ENCODE assay signal across 2 cellular contexts in genomic region chr2:235026137-235026536, GRCh38.
TF ChIP-seq lines count a peak whose summit lies in the region.

No MANE protein-coding gene starts in this region.

TF ChIP-seq in GM23338, 12 proteins besides CTCF, POLR2A, EP300 and RAD21 (continued from another document):
- TF ChIP-seq REST (IDR thresholded peaks at IDR 0.05; ENCODE audit: unreplicated experiment) (no peak), STAT1 (IDR thresholded peaks at IDR 0.05; ENCODE audit: unreplicated experiment) (no peak), ZNF114 (CRISPR knock-in tag; IDR thresholded peaks at IDR 0.05) (no peak), ETS1 (IDR thresholded peaks at IDR 0.05) (no peak), POLR2AphosphoS5 (IDR thresholded peaks at IDR 0.05; ENCODE audit: low read depth) (no peak), JUNB (IDR thresholded peaks at IDR 0.05; ENCODE audit: unreplicated experiment) (no peak), ZNF462 (CRISPR knock-in tag; IDR thresholded peaks at IDR 0.05) (no peak)
TF ChIP-seq in GM23338: peak in this region for 0.

TF ChIP-seq in SK-N-SH, 30 proteins besides CTCF, POLR2A, EP300 and RAD21 (continued from another document):
- TF ChIP-seq POLR2AphosphoS5 (IDR thresholded peaks at IDR 0.05; ENCODE audit: low read depth, low read length) (0 out of 2 replicates have a peak, but pooled peaks have one; percentile 15), PBX3 (IDR thresholded peaks at IDR 0.05) (peak; percentile 38; the same call in 1 of the 2 replicates), USF2 (IDR thresholded peaks at IDR 0.05; ENCODE audit: borderline replicate concordance, low read depth, low read length) (no peak), TEAD4 (IDR thresholded peaks at IDR 0.05; ENCODE audit: borderline replicate concordance, insufficient read depth) (peak; percentile 67; the same call in 1 of the 2 replicates), ZBTB33 (IDR thresholded peaks at IDR 0.05; ENCODE audit: borderline replicate concordance, low read depth) (0 out of 2 replicates have a peak, but pooled peaks have one; percentile 39), JUND (IDR thresholded peaks at IDR 0.05) (peak; percentile 88)
